ENCODE assay signal across 17 cellular contexts in genomic region chr2:207902822-207903221, GRCh38.
"Had no signal": no experiment of that assay in that cellular context is flagged by ENCODE, and none has a peak within 500 bp of the region (broad histone marks: within the 10 kb centered on the region; RNA-seq: fewer than 3 reads in every experiment).

No MANE protein-coding gene starts in this region.

- H3K4me3 ChIP-seq: gastrocnemius medialis, heart right ventricle, spleen had no signal

- H3K9me3 ChIP-seq: gastrocnemius medialis, heart right ventricle, spleen had no signal

- H3K4me1 ChIP-seq: gastrocnemius medialis, spleen had no signal

- H3K27ac ChIP-seq: gastrocnemius medialis, heart right ventricle, spleen had no signal

- H3K36me3 ChIP-seq: gastrocnemius medialis had no signal

- ATAC-seq: gastrocnemius medialis; heart right ventricle; naive thymus-derived CD4-positive, alpha-beta T cell; sciatic nerve had no signal

- H3K27me3 ChIP-seq: gastrocnemius medialis, heart right ventricle, spleen had no signal

- DNase-seq: activated CD4-positive, alpha-beta T cell treated with anti-CD3 and anti-CD28 coated beads, Interleukin-2, amount 50 U/mL, for 4 hours; activated CD4-positive, CD25-positive, alpha-beta regulatory T cell treated with anti-CD3 and anti-CD28 coated beads, Interleukin-2, amount 50 U/mL, for 72 hours; activated effector memory CD4-positive, alpha-beta T cell treated with Interleukin-2 at 50 U/mL for 16 hours; activated T-cell treated with anti-CD3 and anti-CD28 coated beads, Interleukin-2, amount 50 U/mL, for 1 hour; amygdala; effector CD4-positive, alpha-beta T cell; gastrocnemius medialis; heart right ventricle; islet precursor cell; midbrain; naive thymus-derived CD4-positive, alpha-beta T cell; nucleus accumbens; spleen; stimulated activated naive CD4-positive, alpha-beta T cell; T-helper 9 cell; trophoblast cell had no signal
